17 cellular contexts compared by ENCODE assay signal in the genomic region with DNA sequence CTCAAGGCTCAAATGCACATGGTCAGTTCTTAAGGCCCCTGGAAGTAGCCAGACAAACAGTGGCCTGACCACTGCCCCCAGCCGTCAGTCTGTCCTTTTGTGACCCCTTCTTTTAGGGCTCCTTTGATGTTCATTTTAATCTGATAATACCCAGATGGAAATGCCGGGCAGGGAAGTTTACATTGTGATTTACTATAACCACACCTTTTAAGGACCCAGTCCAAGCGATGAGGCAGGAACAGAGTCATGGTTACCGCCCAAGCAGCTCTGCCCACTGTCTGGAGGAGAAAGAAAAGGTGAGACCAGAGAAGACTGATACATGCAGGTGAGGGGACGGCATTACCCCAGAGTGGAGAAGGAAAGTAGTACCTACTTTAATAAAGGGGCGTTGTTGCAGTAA.
DNase-seq lines count a peak whose midpoint lies in the region; ATAC-seq, FAIRE-seq and TF ChIP-seq lines count a peak whose summit lies in the region.
"Had no signal": no experiment of that assay in that cellular context is flagged by ENCODE, and none has a peak within 500 bp of the region (broad histone marks: within the 10 kb centered on the region; RNA-seq: fewer than 3 reads in every experiment).

No MANE protein-coding gene starts in this region.

- no peaks in the 10 kb centered on the region for H3K9me3 Mint-ChIP-seq in activated CD4-positive, alpha-beta T cell treated with anti-CD3 and anti-CD28 coated beads, Interleukin-2, amount 10 ng/mL, durations not matched to agents 7 days and 5 days

- H3K4me3 ChIP-seq in LNCaP clone FGC (ENCODE audit: low read depth, low read length) = no peak overlapping the region
- no peak overlapping the region for H3K4me3 ChIP-seq in bronchial epithelial cell (ENCODE audit: low read depth, low read length)
- no peak overlapping the region for H3K4me3 ChIP-seq in mucosa of descending colon

- no peaks in the 10 kb centered on the region for H3K4me1 Mint-ChIP-seq in activated CD4-positive, alpha-beta T cell treated with anti-CD3 and anti-CD28 coated beads, Interleukin-2, amount 10 ng/mL, durations not matched to agents 7 days and 5 days

- DNase-seq in LNCaP clone FGC (ENCODE audit: low read depth) (peak; percentile 26), bronchial epithelial cell (ENCODE audit: low read depth) (peak; percentile 82), mucosa of descending colon (peak in 1 of 3 donors; percentile 85), NCI-H2081 treated with DMSO at 0.1 percent for 48 hours (lab: John Stamatoyannopoulos, UW) (no peak), kidney tubule cell (ENCODE audit: low spot score) (no peak), posterior cingulate gyrus (no peak)
- DNase-seq in activated CD4-positive, alpha-beta T cell treated with anti-CD3 and anti-CD28 coated beads, Interleukin-2, amount 10 ng/mL, durations not matched to agents 7 days and 5 days = no peak
- DNase-seq: ACHN; DMS79; MM.1S; NCI-H1092 treated with DMSO at 0.1 percent for 48 hours; NCI-H146; NCI-H2029 treated with DMSO at 0.1 percent for 48 hours; NCI-H2171 treated with DMSO at 0.1 percent for 48 hours; NCI-H446; NCI-H69; NK-92 treated with Interleukin-12 subunit alpha and Interleukin-12 subunit beta, amount 100 ng/mL, for 24 hours had no signal

- H3K4me3 Mint-ChIP-seq in activated CD4-positive, alpha-beta T cell treated with anti-CD3 and anti-CD28 coated beads, Interleukin-2, amount 10 ng/mL, durations not matched to agents 7 days and 5 days = no peak overlapping the region

- FAIRE-seq in bronchial epithelial cell (lab: Jason Lieb, UNC) = no peak

- TF ChIP-seq CTCF in LNCaP clone FGC (IDR thresholded peaks at IDR 0.05; ENCODE audit: control insufficient read depth, extremely low read depth, insufficient read depth) = no peak
- no peak for TF ChIP-seq CTCF in bronchial epithelial cell (IDR thresholded peaks at IDR 0.05; ENCODE audit: insufficient read depth, low read length, severe bottlenecking)
- TF ChIP-seq CTCF in mucosa of descending colon (IDR thresholded peaks at IDR 0.05) = no peak

- peaks cover 13% of the 10 kb centered on the region for H3K4me1 ChIP-seq in mucosa of descending colon (ENCODE audit: low read depth)

- CTCF ChIA-PET in activated CD4-positive, alpha-beta T cell treated with anti-CD3 and anti-CD28 coated beads, Interleukin-2, amount 10 ng/mL, durations not matched to agents 7 days and 5 days (lab: Charles Lee) = no interaction called here

- H3K27me3 Mint-ChIP-seq in activated CD4-positive, alpha-beta T cell treated with anti-CD3 and anti-CD28 coated beads, Interleukin-2, amount 10 ng/mL, durations not matched to agents 7 days and 5 days = no peaks in the 10 kb centered on the region

- no peaks in the 10 kb centered on the region for H3K36me3 Mint-ChIP-seq in activated CD4-positive, alpha-beta T cell treated with anti-CD3 and anti-CD28 coated beads, Interleukin-2, amount 10 ng/mL, durations not matched to agents 7 days and 5 days (ENCODE audit: low read depth)

- no peak overlapping the region for H3K27ac Mint-ChIP-seq in activated CD4-positive, alpha-beta T cell treated with anti-CD3 and anti-CD28 coated beads, Interleukin-2, amount 10 ng/mL, durations not matched to agents 7 days and 5 days

- peak; percentile 92 for ATAC-seq in mucosa of descending colon

- intact Hi-C loops in mucosa of descending colon (cut with DNase I, micrococcal nuclease) = no loop called here
- intact Hi-C loops in posterior cingulate gyrus (cut with DNase I) = no loop called here

- H3K36me3 ChIP-seq in bronchial epithelial cell (ENCODE audit: control insufficient read depth, insufficient read depth, low read length) = no peaks in the 10 kb centered on the region
- no peaks in the 10 kb centered on the region for H3K36me3 ChIP-seq in mucosa of descending colon (ENCODE audit: low read depth)

- no peaks in the 10 kb centered on the region for H3K27me3 ChIP-seq in bronchial epithelial cell (ENCODE audit: control insufficient read depth, insufficient read depth, low read length)

- POLR2A ChIA-PET in activated CD4-positive, alpha-beta T cell treated with anti-CD3 and anti-CD28 coated beads, Interleukin-2, amount 10 ng/mL, durations not matched to agents 7 days and 5 days (lab: Charles Lee) = no interaction called here

- H3K9me3 ChIP-seq in mucosa of descending colon = no peaks in the 10 kb centered on the region

Comparison
In these comparisons a context has a peak if more than half of its experiments do, and no peak if none do; other contexts are left out.
1. DNase-seq: peak in LNCaP clone FGC (single experiment) and bronchial epithelial cell (single experiment); none in activated CD4-positive, alpha-beta T cell treated with anti-CD3 and anti-CD28 coated beads, Interleukin-2, amount 10 ng/mL, durations not matched to agents 7 days and 5 days (single experiment), NCI-H2081 treated with DMSO at 0.1 percent for 48 hours (single experiment), kidney tubule cell (single experiment) and posterior cingulate gyrus (0 of 10).